Comparison of ENCODE assay signal across 20 cellular contexts in the genomic region with DNA sequence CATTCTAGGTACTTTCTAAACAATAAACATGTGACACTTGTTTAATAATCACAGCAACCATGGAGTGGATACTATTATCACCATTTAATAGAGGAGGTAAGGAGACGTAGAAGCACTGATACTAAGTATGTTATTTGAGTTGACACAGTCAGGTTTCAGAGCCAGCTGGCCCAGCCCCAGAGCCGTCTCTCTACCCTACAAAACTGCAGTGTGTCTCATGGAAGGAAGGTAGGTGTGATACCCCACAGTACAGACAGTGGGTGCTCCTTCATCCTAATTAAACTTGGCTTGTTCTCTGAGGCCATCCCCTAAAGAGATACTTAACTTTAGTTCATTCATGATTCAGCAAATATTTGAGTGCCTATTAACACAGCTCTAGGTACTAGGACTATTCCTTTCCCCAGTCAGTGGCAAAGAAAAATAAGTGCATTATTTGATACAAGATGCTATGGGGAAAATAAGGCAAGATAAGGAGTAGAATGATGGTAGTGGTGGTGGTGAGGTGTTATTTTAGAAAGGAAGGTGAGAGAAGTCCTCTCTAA. TPM values are rescaled to one million over a fixed set of nuclear protein-coding genes. Genes with fewer than 3 reads are reported as not detected.
DNase-seq lines count a peak whose midpoint lies in the region; ATAC-seq and TF ChIP-seq lines count a peak whose summit lies in the region.
"Had no signal": no experiment of that assay in that cellular context is flagged by ENCODE, and none has a peak within 500 bp of the region (broad histone marks: within the 10 kb centered on the region; RNA-seq: fewer than 3 reads in every experiment).

No MANE protein-coding gene starts in this region.

- no peak for ATAC-seq in GM23338

- no peaks in the 10 kb centered on the region for H3K27me3 Mint-ChIP-seq in GM23338 (ENCODE audit: insufficient read depth, low read depth, poor library complexity)

- peaks cover 12% of the 10 kb centered on the region for H3K4me1 Mint-ChIP-seq in GM23338
- H3K4me1 Mint-ChIP-seq: CD4-positive, CD25-positive, alpha-beta regulatory T cell; CD8-positive, alpha-beta memory T cell had no signal

- no peak overlapping the region for H3K4me3 Mint-ChIP-seq in GM23338
- H3K4me3 Mint-ChIP-seq: CD4-positive, CD25-positive, alpha-beta regulatory T cell; CD8-positive, alpha-beta memory T cell had no signal

- H3K27ac ChIP-seq in GM23338 (ENCODE audit: low read depth) (no peak overlapping the region), colonic mucosa (peak overlapping the region; percentile 6), left ventricle myocardium inferior (replicated peaks) (peak overlapping the region; percentile 20), mucosa of rectum (ENCODE audit: low read depth in 2 of 2, low read length in 2 of 2) (peak overlapping the region; percentile 41 to 61), thyroid gland (no peak overlapping the region), mesenchymal stem cell (ENCODE audit: low read length, poor library complexity, severe bottlenecking) (no peak overlapping the region)
- H3K27ac ChIP-seq: GM23248, HL-60 had no signal

- WGBS in thyroid gland, 2 donors = 50 to 70% methylated on average over 2 of the region's 2 CpGs
- 83% methylated on average over 2 of the region's 2 CpGs for WGBS in mesenchymal stem cell

- no peak overlapping the region for H2BK5ac ChIP-seq in mesenchymal stem cell (ENCODE audit: low read depth, low read length, poor library complexity, severe bottlenecking)

- no peak overlapping the region for H3K18ac ChIP-seq in mesenchymal stem cell (ENCODE audit: low read depth in 1 of 2, low read length in 2 of 2)

- H4K91ac ChIP-seq in mesenchymal stem cell (ENCODE audit: low read length) = no peak overlapping the region

- H2BK120ac ChIP-seq in mesenchymal stem cell (ENCODE audit: low read depth, low read length) = no peak overlapping the region

- H3K9me3 ChIP-seq in colonic mucosa (no peaks in the 10 kb centered on the region), left ventricle myocardium inferior (replicated peaks) (peaks cover 8% of the 10 kb centered on the region), mucosa of rectum (ENCODE audit: control insufficient read depth in 2 of 2, low read length in 2 of 2) (no peaks in the 10 kb centered on the region), thyroid gland (no peaks in the 10 kb centered on the region), mesenchymal stem cell (ENCODE audit: control insufficient read depth, low read length) (no peaks in the 10 kb centered on the region)
- H3K9me3 ChIP-seq: BE2C had no signal

- H2AK5ac ChIP-seq in mesenchymal stem cell (ENCODE audit: low read length, severe bottlenecking) = no peak overlapping the region

- H3K4me3 ChIP-seq in GM23338 = no peak overlapping the region
- no peak overlapping the region for H3K4me3 ChIP-seq in colonic mucosa
- H3K4me3 ChIP-seq in left ventricle myocardium inferior = no peak overlapping the region
- no peak overlapping the region for H3K4me3 ChIP-seq in mucosa of rectum (ENCODE audit: low read length in 2 of 2)
- H3K4me3 ChIP-seq in thyroid gland (replicated peaks in 1 of 3) = no peak overlapping the region
- no peak overlapping the region for H3K4me3 ChIP-seq in mesenchymal stem cell (ENCODE audit: insufficient read depth in 1 of 2, low read depth in 1 of 2, low read length in 2 of 2)
- H3K4me3 ChIP-seq: GM23248 had no signal

- no peak for TF ChIP-seq POLR2A in thyroid gland (IDR thresholded peaks at IDR 0.05)

- H3F3A ChIP-seq in GM23338 (replicated peaks; ENCODE audit: low read depth) = no peaks in the 10 kb centered on the region

- H3K9ac ChIP-seq in colonic mucosa (ENCODE audit: low read depth in 2 of 2, low read length in 2 of 2) (no peak overlapping the region), mucosa of rectum (ENCODE audit: low read depth in 1 of 2, low read length in 2 of 2) (no peak overlapping the region), mesenchymal stem cell (ENCODE audit: low read length) (no peak overlapping the region)
- H3K9ac ChIP-seq: GM23248 had no signal

- H3K27ac Mint-ChIP-seq in GM23338 = peak overlapping the region; percentile 2; the same call in 1 of the 2 replicates
- H3K27ac Mint-ChIP-seq: CD4-positive, CD25-positive, alpha-beta regulatory T cell; CD8-positive, alpha-beta memory T cell had no signal

- 0 out of 2 replicates have a peak, but pooled peaks cover 3% of the 10 kb centered on the region for H3K79me2 ChIP-seq in GM23338 (replicated peaks; ENCODE audit: insufficient read depth)

- H3K4me1 ChIP-seq in GM23338 (ENCODE audit: insufficient read depth) = peaks cover 11% of the 10 kb centered on the region
- peaks cover 4% of the 10 kb centered on the region for H3K4me1 ChIP-seq in colonic mucosa
- H3K4me1 ChIP-seq in left ventricle myocardium inferior = peaks cover 47% of the 10 kb centered on the region
- H3K4me1 ChIP-seq in mucosa of rectum (ENCODE audit: control insufficient read depth in 2 of 2, insufficient read depth in 2 of 2, low read length in 2 of 2) = peaks cover 12 to 33% of the 10 kb centered on the region in 2 donors
- H3K4me1 ChIP-seq in thyroid gland = no peaks in the 10 kb centered on the region
- no peaks in the 10 kb centered on the region for H3K4me1 ChIP-seq in mesenchymal stem cell (ENCODE audit: control insufficient read depth, insufficient read depth, low read depth, low read length)
- H3K4me1 ChIP-seq: BE2C had no signal

- H2BK12ac ChIP-seq in mesenchymal stem cell (ENCODE audit: low read length in 2 of 2) = no peak overlapping the region

- no peaks in the 10 kb centered on the region for H3K9me3 Mint-ChIP-seq in GM23338

- H3K27me3 ChIP-seq in GM23338 (ENCODE audit: insufficient read depth) = no peaks in the 10 kb centered on the region
- no peaks in the 10 kb centered on the region for H3K27me3 ChIP-seq in colonic mucosa
- H3K27me3 ChIP-seq in left ventricle myocardium inferior (ENCODE audit: low read depth) = no peaks in the 10 kb centered on the region
- no peaks in the 10 kb centered on the region for H3K27me3 ChIP-seq in mucosa of rectum (ENCODE audit: control insufficient read depth in 2 of 2, insufficient read depth in 2 of 2, low read length in 2 of 2)
- no peaks in the 10 kb centered on the region for H3K27me3 ChIP-seq in thyroid gland
- no peaks in the 10 kb centered on the region for H3K27me3 ChIP-seq in mesenchymal stem cell (ENCODE audit: control insufficient read depth in 1 of 2, insufficient read depth in 1 of 2, low read length in 2 of 2)
- H3K27me3 ChIP-seq: BE2C had no signal

- no peak overlapping the region for H3K23ac ChIP-seq in mesenchymal stem cell (ENCODE audit: low read length in 2 of 2)

- no peaks in the 10 kb centered on the region for H3K36me3 ChIP-seq in GM23338 (ENCODE audit: insufficient read depth)
- no peaks in the 10 kb centered on the region for H3K36me3 ChIP-seq in colonic mucosa
- H3K36me3 ChIP-seq in left ventricle myocardium inferior = no peaks in the 10 kb centered on the region
- H3K36me3 ChIP-seq in mucosa of rectum (ENCODE audit: control insufficient read depth in 2 of 2, insufficient read depth in 2 of 2, low read length in 2 of 2) = peaks cover 0 to 4% of the 10 kb centered on the region in 2 donors
- H3K36me3 ChIP-seq in thyroid gland = no peaks in the 10 kb centered on the region
- H3K36me3 ChIP-seq in mesenchymal stem cell (ENCODE audit: control insufficient read depth in 1 of 2, insufficient read depth in 2 of 2, low read depth in 1 of 2, low read length in 2 of 2) = no peaks in the 10 kb centered on the region
- H3K36me3 ChIP-seq: BE2C had no signal

- no peaks in the 10 kb centered on the region for H3K36me3 Mint-ChIP-seq in GM23338 (ENCODE audit: low read depth)
- H3K36me3 Mint-ChIP-seq: CD4-positive, CD25-positive, alpha-beta regulatory T cell; CD8-positive, alpha-beta memory T cell had no signal

- no peak overlapping the region for H3K4ac ChIP-seq in mesenchymal stem cell (ENCODE audit: low read depth in 1 of 2, low read length in 2 of 2)

- no peaks in the 10 kb centered on the region; the same call in 1 of the 2 replicates for H3K9me2 ChIP-seq in GM23338 (ENCODE audit: insufficient read depth)

- H3K4me2 ChIP-seq in GM23338 = no peak overlapping the region
- no peak overlapping the region for H3K4me2 ChIP-seq in mesenchymal stem cell (ENCODE audit: low read length, poor library complexity, severe bottlenecking)

- intact Hi-C loops in colonic mucosa (cut with DNase I) (no loop called here), left ventricle myocardium inferior (cut with micrococcal nuclease) (no loop called here), thyroid gland (cut with DNase I) (no loop called here)

- H4K20me1 ChIP-seq in GM23338 (replicated peaks; ENCODE audit: insufficient read depth) = no peaks in the 10 kb centered on the region

- H2AFZ ChIP-seq in GM23338 = no peak overlapping the region
- H2AFZ ChIP-seq in mesenchymal stem cell (ENCODE audit: low read depth, low read length) = no peak overlapping the region
- H2AFZ ChIP-seq: GM23248 had no signal

- H3K14ac ChIP-seq in mesenchymal stem cell (ENCODE audit: low read length in 2 of 2) = no peak overlapping the region

- DNase-seq in GM23338 (ENCODE audit: low spot score) = no peak
- no peak for DNase-seq in colonic mucosa
- peak; percentile 40 for DNase-seq in left ventricle myocardium inferior
- no peak for DNase-seq in thyroid gland
- no peak for DNase-seq in mesenchymal stem cell
- DNase-seq in DMS79 treated with DMSO at 0.1 percent for 48 hours (lab: John Stamatoyannopoulos, UW) = no peak
- DNase-seq: ACHN; BE2C; C1 segment of cervical spinal cord; CD4-positive, CD25-positive, alpha-beta regulatory T cell; CD8-positive, alpha-beta memory T cell; COR-L47; DMS 273 treated with DMSO at 0.1 percent for 48 hours; DMS53; GM23248; HCEC 1CT had no signal

- no peak overlapping the region for H2BK15ac ChIP-seq in mesenchymal stem cell (ENCODE audit: low read depth, poor library complexity, severe bottlenecking)

- H3K79me1 ChIP-seq in mesenchymal stem cell (replicated peaks; ENCODE audit: low read length, poor library complexity, severe bottlenecking) = no peaks in the 10 kb centered on the region

- TF ChIP-seq CTCF in GM23338 (conservative IDR thresholded peaks at IDR 0.05; ENCODE audit: low read depth in 2 of 2) (0 out of 4 replicates have a peak, but pooled peaks of 1 of the 2 experiments have one; percentile 1), colonic mucosa (IDR thresholded peaks at IDR 0.05) (no peak), left ventricle myocardium inferior (IDR thresholded peaks at IDR 0.05; ENCODE audit: borderline replicate concordance) (no peak), thyroid gland (IDR thresholded peaks at IDR 0.05) (no peak)

- H4K8ac ChIP-seq in mesenchymal stem cell (ENCODE audit: low read length) = no peak overlapping the region

TF ChIP-seq in GM23338, 12 proteins besides CTCF, POLR2A, EP300 and RAD21 (continues in another document):
- no peak for TF ChIP-seq EZH2phosphoT487 (IDR thresholded peaks at IDR 0.05; ENCODE audit: unreplicated experiment)
- no peak for TF ChIP-seq JUNB (IDR thresholded peaks at IDR 0.05; ENCODE audit: unreplicated experiment)
- TF ChIP-seq NANOG (IDR thresholded peaks at IDR 0.05; ENCODE audit: borderline replicate concordance) = no peak

RNA-seq across cellular contexts. Expression of a gene that starts 22.6 kb away (rescaled TPM):
- 2.8 and 3.2 TPM in 2 replicates for total RNA-seq in GM23338 (2014; rRNA removed; shearing (Covaris generic))
- 1.3 and 2.1 TPM in 2 replicates for polyA plus RNA-seq in GM23338 (2016; fragmentation: Nextera tagmentation; extraction: Ambion mirVana)
- total RNA-seq in colonic mucosa (10 to 100 TPM; 59.2 to 74.2 TPM), left ventricle myocardium inferior (71.9 TPM), thyroid gland (1 to 10 TPM in 2 of 4 donors, under 1 TPM in 2; 0.63 to 1.6 (median 0.98) TPM)
- polyA plus RNA-seq in mesenchymal stem cell (2013, experiment 1 of 2) = 1.3 TPM
- 1.5 TPM for polyA plus RNA-seq in mesenchymal stem cell (2013, experiment 2 of 2)
- total RNA-seq: A172, GM23248, HT1080 had no signal
- polyA plus RNA-seq: CD8-positive, alpha-beta memory T cell; GM23248 had no signal

Comparison
In these comparisons a context has a peak if more than half of its experiments do, and no peak if none do; other contexts are left out.
1. H3K27ac ChIP-seq: peak in colonic mucosa (single experiment), left ventricle myocardium inferior (single experiment) and mucosa of rectum (2 of 2); none in GM23338 (single experiment), thyroid gland (0 of 3) and mesenchymal stem cell (single experiment).
2. RNA of a gene that starts 22.6 kb away (total RNA-seq): 59.2 to 74.2 TPM in colonic mucosa and 71.9 TPM in left ventricle myocardium inferior (single experiment); 2.8 to 3.2 TPM in GM23338 and 0.63 to 1.6 TPM in thyroid gland; every median in the first group is over 10 times any median in the second.